In the genomic region with DNA sequence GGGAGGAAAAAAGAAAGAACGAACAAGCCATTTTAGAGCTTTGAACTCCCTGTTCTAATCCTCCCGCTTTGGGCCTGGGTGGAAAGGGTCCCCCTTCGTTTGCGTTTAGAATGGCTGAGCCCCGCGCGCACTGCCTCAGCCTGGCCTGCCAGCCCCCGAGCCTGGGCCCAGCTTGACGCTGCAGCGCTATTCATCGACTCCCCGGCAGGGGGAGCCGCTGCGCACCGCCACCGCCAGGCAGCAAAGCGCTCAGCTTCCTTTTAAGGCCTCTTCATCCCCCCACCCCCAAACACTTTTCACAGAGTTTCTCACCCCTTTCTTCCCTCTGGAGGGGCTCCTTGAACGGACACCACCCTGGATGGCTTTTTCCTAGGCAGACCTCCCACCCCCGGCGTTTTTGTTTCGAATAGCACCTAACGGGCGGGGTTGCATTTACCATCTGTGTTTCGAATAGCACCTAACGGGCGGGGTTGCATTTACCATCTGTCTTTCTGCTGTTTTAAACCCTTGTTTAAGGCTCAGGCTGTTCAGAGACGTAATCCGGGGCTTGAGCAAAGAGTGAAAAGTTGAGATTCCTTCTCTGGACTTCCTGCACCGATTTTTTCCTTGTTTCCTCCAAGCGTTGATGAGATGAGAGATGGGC, we compare ENCODE assay signal across 9 cellular contexts. TPM values are rescaled to one million over a fixed set of nuclear protein-coding genes. Genes with fewer than 3 reads are reported as not detected.
DNase-seq lines count a peak whose midpoint lies in the region; ATAC-seq and TF ChIP-seq lines count a peak whose summit lies in the region.
"Had no signal": no experiment of that assay in that cellular context is flagged by ENCODE, and none has a peak within 500 bp of the region (broad histone marks: within the 10 kb centered on the region; RNA-seq: fewer than 3 reads in every experiment).

No MANE protein-coding gene starts in this region.

- H3K4me1 ChIP-seq in iPS-20b (ENCODE audit: insufficient read depth, low read length), result peaks cover 3% of the 10 kb centered on the region; the same call in 1 of the 2 replicates

- H3K27ac ChIP-seq in iPS-20b (ENCODE audit: low read length), result no peak overlapping the region

- POLR2A ChIA-PET in AG04449 (lab: Yijun Ruan, JAX), result no interaction called here

- DNase-seq in AG04449 (ENCODE audit: low read depth, low spot score) (no peak), H7 (peak; percentile 86), LoVo (ENCODE audit: low spot score) (no peak), NCI-H1436 (lab: John Stamatoyannopoulos, UW) (no peak)
- DNase-seq in stimulated activated CD4-positive, alpha-beta T cell treated with anti-CD3 and anti-CD28 coated beads, Interleukin-4, amount 100 ng/mL, for 4 hours, result peak; percentile 6 to 34

- no peak overlapping the region for H3K27ac Mint-ChIP-seq in activated T-helper 17 cell treated with anti-CD3 and anti-CD28 coated beads, Interleukin-2, amount 50 U/mL, for 72 hours
- H3K27ac Mint-ChIP-seq: activated naive CD4-positive, alpha-beta T cell treated with anti-CD3 and anti-CD28 coated beads, Interleukin-2, amount 50 U/mL, for 24 hours had no signal

- ATAC-seq in activated T-helper 17 cell treated with anti-CD3 and anti-CD28 coated beads, Interleukin-2, amount 50 U/mL, for 72 hours (replicated peaks), result peak; percentile 31
- no peak for ATAC-seq in HG03095 (IDR thresholded peaks at IDR 0.05; ENCODE audit: unreplicated experiment)

- H3K36me3 ChIP-seq in H7 (replicated peaks; ENCODE audit: control insufficient read depth, insufficient read depth, low read length) (no peaks in the 10 kb centered on the region), iPS-20b (ENCODE audit: insufficient read depth, low read depth, low read length) (no peaks in the 10 kb centered on the region)

- H3K9ac ChIP-seq in iPS-20b (ENCODE audit: low read depth, low read length), result no peak overlapping the region

- peaks cover 14% of the 10 kb centered on the region for H3K9me3 ChIP-seq in iPS-20b (ENCODE audit: insufficient read depth, low read depth, low read length)

- H3K36me3 Mint-ChIP-seq in activated T-helper 17 cell treated with anti-CD3 and anti-CD28 coated beads, Interleukin-2, amount 50 U/mL, for 72 hours (ENCODE audit: low read depth), result no peaks in the 10 kb centered on the region
- H3K36me3 Mint-ChIP-seq: activated naive CD4-positive, alpha-beta T cell treated with anti-CD3 and anti-CD28 coated beads, Interleukin-2, amount 50 U/mL, for 24 hours had no signal

- peaks cover 10% of the 10 kb centered on the region for H3K9me3 Mint-ChIP-seq in activated T-helper 17 cell treated with anti-CD3 and anti-CD28 coated beads, Interleukin-2, amount 50 U/mL, for 72 hours
- H3K9me3 Mint-ChIP-seq: activated naive CD4-positive, alpha-beta T cell treated with anti-CD3 and anti-CD28 coated beads, Interleukin-2, amount 50 U/mL, for 24 hours had no signal

- no peak overlapping the region for H3K4me3 Mint-ChIP-seq in activated T-helper 17 cell treated with anti-CD3 and anti-CD28 coated beads, Interleukin-2, amount 50 U/mL, for 72 hours
- H3K4me3 Mint-ChIP-seq: activated naive CD4-positive, alpha-beta T cell treated with anti-CD3 and anti-CD28 coated beads, Interleukin-2, amount 50 U/mL, for 24 hours had no signal

- peak; percentile 6 for TF ChIP-seq CTCF in AG04449 (IDR thresholded peaks at IDR 0.05; ENCODE audit: insufficient read depth, low read length, missing control alignments)

- H3K27me3 ChIP-seq in H7 (ENCODE audit: control insufficient read depth, insufficient read depth, low read length) (no peaks in the 10 kb centered on the region; the same call in 1 of the 2 replicates), iPS-20b (ENCODE audit: insufficient read depth, low read length) (peaks cover 20% of the 10 kb centered on the region)

- H3K4me1 Mint-ChIP-seq in activated T-helper 17 cell treated with anti-CD3 and anti-CD28 coated beads, Interleukin-2, amount 50 U/mL, for 72 hours, result no peaks in the 10 kb centered on the region
- H3K4me1 Mint-ChIP-seq: activated naive CD4-positive, alpha-beta T cell treated with anti-CD3 and anti-CD28 coated beads, Interleukin-2, amount 50 U/mL, for 24 hours had no signal

- peaks cover 8% of the 10 kb centered on the region for H3K27me3 Mint-ChIP-seq in activated T-helper 17 cell treated with anti-CD3 and anti-CD28 coated beads, Interleukin-2, amount 50 U/mL, for 72 hours

- CTCF ChIA-PET in AG04449 (lab: Yijun Ruan, JAX), result no interaction called here

- no peak overlapping the region for H3K4me3 ChIP-seq in AG04449 (ENCODE audit: low read depth, low read length)
- no peak overlapping the region for H3K4me3 ChIP-seq in H7 (ENCODE audit: insufficient read depth, low read depth, low read length)
- peak overlapping the region; percentile 16; the same call in 1 of the 2 replicates for H3K4me3 ChIP-seq in iPS-20b (ENCODE audit: low read length)

RNA-seq across cellular contexts. Expression of gene PIWIL1, which starts 56.4 kb away (rescaled TPM):
- total RNA-seq in H7 (2014; rRNA removed; shearing (Covaris generic)), result not detected in 2 replicates
- not detected for total RNA-seq in activated T-helper 17 cell treated with anti-CD3 and anti-CD28 coated beads, Interleukin-2, amount 50 U/mL, for 72 hours

Comparison
In these comparisons a context has a peak if more than half of its experiments do, and no peak if none do; other contexts are left out.
1. DNase-seq: peak in H7 (single experiment) and stimulated activated CD4-positive, alpha-beta T cell treated with anti-CD3 and anti-CD28 coated beads, Interleukin-4, amount 100 ng/mL, for 4 hours (2 of 2); none in AG04449 (single experiment), LoVo (single experiment) and NCI-H1436 (single experiment).